Comparison of ENCODE assay signal across 1 cellular context in the genomic region with DNA sequence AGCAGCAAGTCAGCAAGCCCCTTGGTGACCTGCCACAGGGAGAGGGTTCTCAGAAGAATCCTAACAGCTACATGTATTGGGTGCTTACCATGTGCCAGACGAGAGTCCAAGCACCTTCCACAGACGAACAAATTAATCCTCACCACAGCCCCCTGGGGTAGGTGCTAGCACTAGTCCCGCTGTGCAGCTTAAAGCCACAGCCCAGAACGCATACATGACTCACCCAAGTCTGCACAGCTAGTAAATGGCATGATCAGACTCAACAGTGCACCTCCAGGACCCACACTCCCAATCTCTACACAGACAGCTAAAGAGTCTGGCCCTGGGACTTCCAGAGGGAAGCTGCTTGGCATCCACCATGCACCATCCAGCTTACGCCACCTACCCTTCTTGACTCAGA.
TF ChIP-seq lines count a peak whose summit lies in the region.

No MANE protein-coding gene starts in this region.

TF ChIP-seq in HCT116, 20 proteins besides CTCF, POLR2A, EP300 and RAD21 (continued from another document):
- TF ChIP-seq YY1 (IDR thresholded peaks at IDR 0.05; ENCODE audit: extremely low read depth, insufficient replicate concordance, low read depth, low read length) = no peak
- no peak for TF ChIP-seq SP1 (IDR thresholded peaks at IDR 0.05; ENCODE audit: low read depth)
- TF ChIP-seq POLR2AphosphoS5 (IDR thresholded peaks at IDR 0.05; ENCODE audit: low read depth, low read length) = no peak
- no peak for TF ChIP-seq REST (IDR thresholded peaks at IDR 0.05; ENCODE audit: low read depth)
- no peak for TF ChIP-seq SRF (IDR thresholded peaks at IDR 0.05; ENCODE audit: low read depth)
- TF ChIP-seq ZNF274 (IDR thresholded peaks at IDR 0.05; ENCODE audit: low read depth, low read length) = no peak
- TF ChIP-seq MAX (IDR thresholded peaks at IDR 0.05) = no peak
- no peak for TF ChIP-seq CEBPB (IDR thresholded peaks at IDR 0.05; ENCODE audit: low read depth)
